13 cellular contexts compared by ENCODE assay signal in the genomic region with DNA sequence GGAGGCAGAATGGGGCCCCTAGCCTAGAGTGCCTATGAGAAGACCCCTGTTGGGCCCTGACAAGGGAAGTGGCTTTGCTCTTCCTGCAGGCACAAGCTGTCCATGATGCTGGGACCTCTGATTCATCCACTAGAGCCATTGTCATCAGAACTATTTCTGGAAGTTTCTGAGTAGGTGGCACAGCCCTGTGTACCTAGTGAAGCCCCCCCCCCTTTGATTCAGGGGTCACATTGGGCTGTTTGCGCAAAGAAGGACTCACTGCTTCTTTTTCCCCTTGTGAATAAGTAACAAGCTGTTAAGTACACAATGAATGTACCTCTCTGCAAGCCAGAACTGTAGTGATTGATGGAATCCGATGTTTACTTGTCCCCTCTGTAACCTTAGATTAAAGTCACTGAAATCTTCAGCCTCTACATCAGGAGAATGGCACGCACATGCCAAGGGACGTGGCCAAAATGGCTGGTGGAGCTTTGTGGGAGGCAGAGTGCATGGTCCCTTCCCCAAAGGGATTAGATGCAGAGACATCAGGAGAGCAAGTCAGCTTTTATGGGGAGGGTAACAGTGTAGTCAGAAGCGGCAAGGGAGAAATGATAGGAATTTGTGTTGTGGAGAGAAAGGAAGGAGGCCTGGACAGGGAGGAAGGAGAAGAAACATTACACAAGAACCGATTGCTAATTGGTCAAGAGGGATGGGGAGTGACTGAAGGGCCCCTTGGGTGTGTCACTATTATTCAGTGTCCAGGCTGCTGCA.
A peak's percentile ranks its signal among the peaks of the same experiment; 100 is the strongest.
DNase-seq lines count a peak whose midpoint lies in the region; ATAC-seq lines count a peak whose summit lies in the region.
"Had no signal": no experiment of that assay in that cellular context is flagged by ENCODE, and none has a peak within 500 bp of the region (broad histone marks: within the 10 kb centered on the region; RNA-seq: fewer than 3 reads in every experiment).

No MANE protein-coding gene starts in this region.

- no peaks in the 10 kb centered on the region for H3K27me3 ChIP-seq in adipocyte (replicated peaks; ENCODE audit: control insufficient read depth, insufficient read depth, low read length)
- H3K27me3 ChIP-seq: cardiac muscle cell, gastrocnemius medialis had no signal

- H3K36me3 Mint-ChIP-seq in activated naive CD8-positive, alpha-beta T cell treated with anti-CD3 and anti-CD28 coated beads, Interleukin-2, amount 50 U/mL, for 24 hours (ENCODE audit: low read depth) = no peaks in the 10 kb centered on the region
- H3K36me3 Mint-ChIP-seq: stimulated activated naive B cell treated with anti-CD40 and anti-IgM and Interleukin-4, amounts not matched to agents 10 μg/mL and 1 μg/mL and 100 μg/mL, for 72 hours had no signal

- H3K27me3 Mint-ChIP-seq in activated naive CD8-positive, alpha-beta T cell treated with anti-CD3 and anti-CD28 coated beads, Interleukin-2, amount 50 U/mL, for 24 hours = peaks cover 6% of the 10 kb centered on the region

- intact Hi-C loops in left ventricle myocardium superior (cut with micrococcal nuclease) (no loop called here), posterior cingulate gyrus (cut with DNase I) (no loop called here)

- H3K4me1 ChIP-seq in adipocyte (ENCODE audit: control insufficient read depth, insufficient read depth, low read length) = peaks cover 23% of the 10 kb centered on the region

- H3K36me3 ChIP-seq in adipocyte (ENCODE audit: control insufficient read depth, insufficient read depth, low read length, severe bottlenecking) = peaks cover 5% of the 10 kb centered on the region
- H3K36me3 ChIP-seq: cardiac muscle cell, gastrocnemius medialis had no signal

- DNase-seq in ELF-1 (ENCODE audit: low read depth, low spot score) (peak; percentile 27), adipocyte (ENCODE audit: low read depth) (peak; percentile 70), left ventricle myocardium superior (no peak), retina (peak; percentile 53), posterior cingulate gyrus (no peak), T-helper 2 cell (no peak)
- no peak for DNase-seq in activated naive CD8-positive, alpha-beta T cell treated with anti-CD3 and anti-CD28 coated beads, Interleukin-2, amount 50 U/mL, for 24 hours
- no peak for DNase-seq in stimulated activated CD4-positive, alpha-beta T cell treated with anti-CD3 and anti-CD28 coated beads, Interleukin-2, amount 100 ng/mL, for 24 hours
- DNase-seq: gastrocnemius medialis; NCI-H146; stimulated activated naive B cell treated with anti-CD40 and anti-IgM and Interleukin-4, amounts not matched to agents 10 μg/mL and 1 μg/mL and 100 μg/mL, for 72 hours had no signal

- no peaks in the 10 kb centered on the region for H3K4me1 Mint-ChIP-seq in activated naive CD8-positive, alpha-beta T cell treated with anti-CD3 and anti-CD28 coated beads, Interleukin-2, amount 50 U/mL, for 24 hours
- H3K4me1 Mint-ChIP-seq: stimulated activated naive B cell treated with anti-CD40 and anti-IgM and Interleukin-4, amounts not matched to agents 10 μg/mL and 1 μg/mL and 100 μg/mL, for 72 hours had no signal

- H3K4me3 Mint-ChIP-seq in activated naive CD8-positive, alpha-beta T cell treated with anti-CD3 and anti-CD28 coated beads, Interleukin-2, amount 50 U/mL, for 24 hours = no peak overlapping the region
- H3K4me3 Mint-ChIP-seq: stimulated activated naive B cell treated with anti-CD40 and anti-IgM and Interleukin-4, amounts not matched to agents 10 μg/mL and 1 μg/mL and 100 μg/mL, for 72 hours had no signal

- no peaks in the 10 kb centered on the region for H3K9me3 Mint-ChIP-seq in activated naive CD8-positive, alpha-beta T cell treated with anti-CD3 and anti-CD28 coated beads, Interleukin-2, amount 50 U/mL, for 24 hours
- H3K9me3 Mint-ChIP-seq: stimulated activated naive B cell treated with anti-CD40 and anti-IgM and Interleukin-4, amounts not matched to agents 10 μg/mL and 1 μg/mL and 100 μg/mL, for 72 hours had no signal

- H3K9ac ChIP-seq in adipocyte (ENCODE audit: low read length) = peak overlapping the region; percentile 57

- ATAC-seq in left ventricle myocardium superior = peak; percentile 50
- ATAC-seq in activated naive CD8-positive, alpha-beta T cell treated with anti-CD3 and anti-CD28 coated beads, Interleukin-2, amount 50 U/mL, for 24 hours = no peak
- ATAC-seq: gastrocnemius medialis; GM12878; stimulated activated naive B cell treated with anti-CD40 and anti-IgM and Interleukin-4, amounts not matched to agents 10 μg/mL and 1 μg/mL and 100 μg/mL, for 72 hours had no signal

- H3K27ac Mint-ChIP-seq in activated naive CD8-positive, alpha-beta T cell treated with anti-CD3 and anti-CD28 coated beads, Interleukin-2, amount 50 U/mL, for 24 hours = no peak overlapping the region
- H3K27ac Mint-ChIP-seq: stimulated activated naive B cell treated with anti-CD40 and anti-IgM and Interleukin-4, amounts not matched to agents 10 μg/mL and 1 μg/mL and 100 μg/mL, for 72 hours had no signal

- peak overlapping the region; percentile 15 for H3K4me3 ChIP-seq in adipocyte (ENCODE audit: low read length)
- H3K4me3 ChIP-seq: cardiac muscle cell, gastrocnemius medialis, GM12878 had no signal

- H3K9me3 ChIP-seq in adipocyte (ENCODE audit: control insufficient read depth, low read length) = no peaks in the 10 kb centered on the region
- H3K9me3 ChIP-seq: gastrocnemius medialis had no signal

Comparison
In these comparisons a context has a peak if more than half of its experiments do, and no peak if none do; other contexts are left out.
1. DNase-seq: peak in ELF-1 (single experiment), adipocyte (single experiment) and retina (single experiment); none in left ventricle myocardium superior (single experiment), activated naive CD8-positive, alpha-beta T cell treated with anti-CD3 and anti-CD28 coated beads, Interleukin-2, amount 50 U/mL, for 24 hours (single experiment), posterior cingulate gyrus (0 of 10), stimulated activated CD4-positive, alpha-beta T cell treated with anti-CD3 and anti-CD28 coated beads, Interleukin-2, amount 100 ng/mL, for 24 hours (0 of 2) and T-helper 2 cell (0 of 5).